In genomic region chr15:40011303-40011702, GRCh38 we compare ENCODE assay signal across 23 cellular contexts.
"Had no signal": no experiment of that assay in that cellular context is flagged by ENCODE, and none has a peak within 500 bp of the region (broad histone marks: within the 10 kb centered on the region; RNA-seq: fewer than 3 reads in every experiment).

No MANE protein-coding gene starts in this region.

- ATAC-seq: activated naive CD4-positive, alpha-beta T cell treated with anti-CD3 and anti-CD28 coated beads, Interleukin-2, amount 50 U/mL, for 72 hours; activated T-helper 17 cell treated with anti-CD3 and anti-CD28 coated beads, Interleukin-2, amount 50 U/mL, for 72 hours; foreskin keratinocyte; natural killer cell treated with Interleukin-12 subunit alpha and Interleukin-12 subunit beta and Interleukin-15 and Interleukin-18, amount 100 ng/mL, for 72 hours; sciatic nerve; T-cell had no signal

- H3K27ac Mint-ChIP-seq: activated naive CD4-positive, alpha-beta T cell treated with anti-CD3 and anti-CD28 coated beads, Interleukin-2, amount 50 U/mL, for 72 hours; activated T-cell treated with anti-CD3 and anti-CD28 coated beads, Interleukin-2, amount 50 U/mL, for 24 hours; activated T-helper 17 cell treated with anti-CD3 and anti-CD28 coated beads, Interleukin-2, amount 50 U/mL, for 72 hours; natural killer cell treated with Interleukin-12 subunit alpha and Interleukin-12 subunit beta and Interleukin-15 and Interleukin-18, amount 100 ng/mL, for 72 hours; T-cell; T-helper 2 cell treated with Interferon-gamma antibody and Interleukin-4, amounts not matched to agents 5 μg/mL and 100 μg/mL, for 36 hours; type B pancreatic cell had no signal

- H3K4me1 Mint-ChIP-seq: activated T-helper 17 cell treated with anti-CD3 and anti-CD28 coated beads, Interleukin-2, amount 50 U/mL, for 72 hours; T-cell had no signal

- H3K4me1 ChIP-seq: ascending aorta, breast epithelium, foreskin keratinocyte, left lung, spleen had no signal

- H3K27me3 ChIP-seq: ascending aorta, breast epithelium, foreskin keratinocyte, left lung, spleen had no signal

- H3K4me3 Mint-ChIP-seq: activated T-cell treated with anti-CD3 and anti-CD28 coated beads, Interleukin-2, amount 50 U/mL, for 24 hours; activated T-helper 17 cell treated with anti-CD3 and anti-CD28 coated beads, Interleukin-2, amount 50 U/mL, for 72 hours; natural killer cell treated with Interleukin-12 subunit alpha and Interleukin-12 subunit beta and Interleukin-15 and Interleukin-18, amount 100 ng/mL, for 72 hours; T-cell; T-helper 2 cell treated with Interferon-gamma antibody and Interleukin-4, amounts not matched to agents 5 μg/mL and 100 μg/mL, for 36 hours; type B pancreatic cell had no signal

- H3K27ac ChIP-seq: ascending aorta, breast epithelium, foreskin keratinocyte, left lung, spleen, thoracic aorta, WERI-Rb-1 had no signal

- H3K36me3 ChIP-seq: breast epithelium had no signal

- H3K27me3 Mint-ChIP-seq: activated T-cell treated with anti-CD3 and anti-CD28 coated beads, Interleukin-2, amount 50 U/mL, for 24 hours; activated T-helper 17 cell treated with anti-CD3 and anti-CD28 coated beads, Interleukin-2, amount 50 U/mL, for 72 hours; natural killer cell treated with Interleukin-12 subunit alpha and Interleukin-12 subunit beta and Interleukin-15 and Interleukin-18, amount 100 ng/mL, for 72 hours; T-cell; type B pancreatic cell had no signal

- H3K4me3 ChIP-seq: ascending aorta, breast epithelium, left lung, spleen, thoracic aorta had no signal

- H3K9me3 Mint-ChIP-seq: natural killer cell treated with Interleukin-12 subunit alpha and Interleukin-12 subunit beta and Interleukin-15 and Interleukin-18, amount 100 ng/mL, for 72 hours had no signal

- DNase-seq: activated CD4-positive, alpha-beta T cell treated with anti-CD3 and anti-CD28 coated beads, Interleukin-2, amount 50 U/mL, for 4 hours; activated CD8-positive, alpha-beta memory T cell treated with anti-CD3 and anti-CD28 coated beads for 24 hours; activated CD8-positive, alpha-beta memory T cell treated with anti-CD3 and anti-CD28 coated beads, Interleukin-2, amount 50 U/mL, for 4 hours; activated T-cell treated with anti-CD3 and anti-CD28 coated beads, Interleukin-2, amount 50 U/mL, for 24 hours; cortex of kidney; effector CD4-positive, alpha-beta T cell; erythroblast; foreskin keratinocyte; spleen; stimulated activated CD4-positive, alpha-beta T cell treated with anti-CD3 and anti-CD28 coated beads, Interleukin-4, amount 100 ng/mL, for 1 hour; stimulated activated naive CD4-positive, alpha-beta T cell; T-cell; WERI-Rb-1 had no signal
